6 cellular contexts compared by ENCODE assay signal in the genomic region with DNA sequence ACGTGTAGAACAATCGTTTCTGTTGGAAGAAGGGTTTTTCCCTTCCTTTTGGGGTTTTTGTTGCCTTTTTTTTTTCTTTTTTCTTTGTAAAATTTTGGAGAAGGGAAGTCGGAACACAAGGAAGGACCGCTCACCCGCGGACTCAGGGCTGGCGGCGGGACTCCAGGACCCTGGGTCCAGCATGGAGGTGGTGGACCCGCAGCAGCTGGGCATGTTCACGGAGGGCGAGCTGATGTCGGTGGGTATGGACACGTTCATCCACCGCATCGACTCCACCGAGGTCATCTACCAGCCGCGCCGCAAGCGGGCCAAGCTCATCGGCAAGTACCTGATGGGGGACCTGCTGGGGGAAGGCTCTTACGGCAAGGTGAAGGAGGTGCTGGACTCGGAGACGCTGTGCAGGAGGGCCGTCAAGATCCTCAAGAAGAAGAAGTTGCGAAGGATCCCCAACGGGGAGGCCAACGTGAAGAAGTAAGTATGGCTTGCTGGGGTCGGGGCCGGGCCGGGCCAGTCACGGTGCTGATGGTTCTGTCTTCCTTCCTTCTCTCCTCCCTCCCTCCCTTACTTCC. TPM values are rescaled to one million over a fixed set of nuclear protein-coding genes. Genes with fewer than 3 reads are reported as not detected.
A peak's percentile ranks its signal among the peaks of the same experiment; 100 is the strongest.
DNase-seq lines count a peak whose midpoint lies in the region.

No MANE protein-coding gene starts in this region.

- H3K9me3 ChIP-seq in HUES48 (ENCODE audit: control insufficient read depth, insufficient read depth, low read length) = no peaks in the 10 kb centered on the region

- H3K27me3 Mint-ChIP-seq in activated naive CD4-positive, alpha-beta T cell treated with anti-CD3 and anti-CD28 coated beads, Interleukin-2, amount 50 U/mL, for 24 hours = no peaks in the 10 kb centered on the region

- peaks cover 6% of the 10 kb centered on the region; the same call in 1 of the 2 replicates for H3K36me3 ChIP-seq in HUES48 (ENCODE audit: control insufficient read depth, insufficient read depth, low read length)

- peak; percentile 46 to 52 for DNase-seq in lung microvascular endothelial cell (ENCODE audit: low read depth in 2 of 2)
- DNase-seq in NCI-H1092 (lab: John Stamatoyannopoulos, UW) = no peak
- no peak for DNase-seq in G401 (ENCODE audit: low spot score)
- DNase-seq in NCI-H187 treated with DMSO at 0.1 percent for 48 hours (lab: John Stamatoyannopoulos, UW) = no peak

- no peaks in the 10 kb centered on the region for H3K36me3 Mint-ChIP-seq in activated naive CD4-positive, alpha-beta T cell treated with anti-CD3 and anti-CD28 coated beads, Interleukin-2, amount 50 U/mL, for 24 hours

- H3K9me3 Mint-ChIP-seq in activated naive CD4-positive, alpha-beta T cell treated with anti-CD3 and anti-CD28 coated beads, Interleukin-2, amount 50 U/mL, for 24 hours = no peaks in the 10 kb centered on the region

- H3K27ac ChIP-seq in HUES48 (ENCODE audit: low read depth, low read length) = no peak overlapping the region

- H3K27me3 ChIP-seq in HUES48 (ENCODE audit: control insufficient read depth, insufficient read depth, low read length) = no peaks in the 10 kb centered on the region

- peak overlapping the region; percentile 36; the same call in 1 of the 2 replicates for H3K9ac ChIP-seq in HUES48 (ENCODE audit: low read depth, low read length)

- H3K4me3 Mint-ChIP-seq in activated naive CD4-positive, alpha-beta T cell treated with anti-CD3 and anti-CD28 coated beads, Interleukin-2, amount 50 U/mL, for 24 hours = peak overlapping the region; percentile 94

- H3K27ac Mint-ChIP-seq in activated naive CD4-positive, alpha-beta T cell treated with anti-CD3 and anti-CD28 coated beads, Interleukin-2, amount 50 U/mL, for 24 hours = peak overlapping the region; percentile 86

- peaks cover 4% of the 10 kb centered on the region; the same call in 1 of the 2 replicates for H3K4me1 ChIP-seq in HUES48 (ENCODE audit: control insufficient read depth, insufficient read depth, low read length)

- peaks cover 30% of the 10 kb centered on the region for H3K4me1 Mint-ChIP-seq in activated naive CD4-positive, alpha-beta T cell treated with anti-CD3 and anti-CD28 coated beads, Interleukin-2, amount 50 U/mL, for 24 hours

- H3K4me3 ChIP-seq in HUES48 (ENCODE audit: low read depth, low read length) = peak overlapping the region; percentile 83

- in situ Hi-C loops in G401 (cut with HindIII; ENCODE audit: low sequenced_read_pairs) = no loop called here

RNA-seq across cellular contexts. Expression of gene STK11, which starts 1.2 kb away (rescaled TPM):
- 46.6 and 70.4 TPM in 2 replicates for total RNA-seq in lung microvascular endothelial cell
- total RNA-seq in G401 (2014; rRNA removed; shearing (Covaris generic)) = 83.6 and 94.8 TPM in 2 replicates

RNA-seq across cellular contexts. Expression of gene CBARP, which starts 31.0 kb away (rescaled TPM):
- 0.65 and 1.2 TPM in 2 replicates for total RNA-seq in lung microvascular endothelial cell
- total RNA-seq in G401 (2014; rRNA removed; shearing (Covaris generic)) = 3.6 and 5.6 TPM in 2 replicates

RNA-seq across cellular contexts. Expression of gene SBNO2, which starts 32.7 kb away (rescaled TPM):
- total RNA-seq in lung microvascular endothelial cell = 14.8 and 28.2 TPM in 2 replicates
- 22.3 and 25.1 TPM in 2 replicates for total RNA-seq in G401 (2014; rRNA removed; shearing (Covaris generic))

RNA-seq across cellular contexts. Expression of gene ATP5F1D, which starts 34.7 kb away (rescaled TPM):
- total RNA-seq in lung microvascular endothelial cell = 15.7 and 16.3 TPM in 2 replicates
- 61.3 and 98.5 TPM in 2 replicates for total RNA-seq in G401 (2014; rRNA removed; shearing (Covaris generic))

RNA-seq across cellular contexts. Expression of gene MIDN, which starts 41.6 kb away (rescaled TPM):
- 3.2 and 5.4 TPM in 2 replicates for total RNA-seq in lung microvascular endothelial cell
- total RNA-seq in G401 (2014; rRNA removed; shearing (Covaris generic)) = 14.0 and 17.5 TPM in 2 replicates

Comparison
In these comparisons a context has a peak if more than half of its experiments do, and no peak if none do; other contexts are left out.
1. DNase-seq: peak in lung microvascular endothelial cell (2 of 2); none in NCI-H1092 (single experiment), G401 (single experiment) and NCI-H187 treated with DMSO at 0.1 percent for 48 hours (single experiment).